ENCODE assay signal across 9 cellular contexts in genomic region chr5:59562756-59563389, GRCh38.
DNase-seq lines count a peak whose midpoint lies in the region; ATAC-seq and TF ChIP-seq lines count a peak whose summit lies in the region.
"Had no signal": no experiment of that assay in that cellular context is flagged by ENCODE, and none has a peak within 500 bp of the region (broad histone marks: within the 10 kb centered on the region; RNA-seq: fewer than 3 reads in every experiment).

No MANE protein-coding gene starts in this region.

- ATAC-seq in GM19328 (IDR thresholded peaks at IDR 0.05; ENCODE audit: unreplicated experiment): peak; percentile 95
- ATAC-seq in HG03139 (IDR thresholded peaks at IDR 0.05; ENCODE audit: unreplicated experiment): peak; percentile 91
- ATAC-seq in SK-N-SH treated with all-trans-retinoic acid at 6 μM for 48 hours: peak; percentile 79

- no peaks in the 10 kb centered on the region for H3K9me2 ChIP-seq in DOHH2 (replicated peaks; ENCODE audit: control insufficient read depth, low read length)

- no peaks in the 10 kb centered on the region for H3K36me3 ChIP-seq in DOHH2 (ENCODE audit: control insufficient read depth, low read length)

- TF ChIP-seq CTCF in DOHH2 (IDR thresholded peaks at IDR 0.05; ENCODE audit: low read depth, low read length, poor library complexity, severe bottlenecking): no peak

- H3K4me2 ChIP-seq in DOHH2 (ENCODE audit: low read length): peak overlapping the region; percentile 31

- no peaks in the 10 kb centered on the region for H3K79me2 ChIP-seq in DOHH2 (ENCODE audit: control insufficient read depth, low read length)

- no peaks in the 10 kb centered on the region for H3K27me3 ChIP-seq in DOHH2 (ENCODE audit: control insufficient read depth, low read length)

- H3K27ac ChIP-seq in DOHH2 (ENCODE audit: low read depth, low read length): no peak overlapping the region
- H3K27ac ChIP-seq: SK-N-MC had no signal

- peaks cover 13% of the 10 kb centered on the region for H3K4me1 ChIP-seq in DOHH2 (ENCODE audit: control insufficient read depth, low read length)

- no peaks in the 10 kb centered on the region for H3K9me3 ChIP-seq in DOHH2 (ENCODE audit: control insufficient read depth, insufficient read depth, low read length)

- no peaks in the 10 kb centered on the region for H4K20me1 ChIP-seq in DOHH2 (ENCODE audit: control insufficient read depth, insufficient read depth, low read depth, low read length)

- DNase-seq in iris pigment epithelial cell (ENCODE audit: low read depth) (peak; percentile 95), COR-L47 (lab: John Stamatoyannopoulos, UW) (no peak), NCI-H1092 (lab: John Stamatoyannopoulos, UW) (no peak)
- no peak for DNase-seq in effector CD8-positive, alpha-beta T cell (lab: John Stamatoyannopoulos, UW)

- no peaks in the 10 kb centered on the region for H3F3A ChIP-seq in DOHH2 (ENCODE audit: control insufficient read depth, insufficient read depth)

- no peak overlapping the region for H3K4me3 ChIP-seq in DOHH2 (ENCODE audit: low read length)
- H3K4me3 ChIP-seq: SK-N-MC had no signal

TF ChIP-seq in SK-N-SH treated with all-trans-retinoic acid at 6 μM for 48 hours, 23 proteins besides CTCF, POLR2A, EP300 and RAD21:
- no peak for TF ChIP-seq CSRNP3 (CRISPR knock-in tag; IDR thresholded peaks at IDR 0.05)
- no peak for TF ChIP-seq ZNF565 (CRISPR knock-in tag; conservative IDR thresholded peaks at IDR 0.05; ENCODE audit: low read depth)
- TF ChIP-seq ESRRG (CRISPR knock-in tag; IDR thresholded peaks at IDR 0.05): no peak
- no peak for TF ChIP-seq SNAI2 (CRISPR knock-in tag; IDR thresholded peaks at IDR 0.05)
- no peak for TF ChIP-seq TCF4 (CRISPR knock-in tag; IDR thresholded peaks at IDR 0.05; ENCODE audit: borderline replicate concordance)
- TF ChIP-seq ZNF8 (CRISPR knock-in tag; IDR thresholded peaks at IDR 0.05): no peak
- TF ChIP-seq ZFP30 (CRISPR knock-in tag; IDR thresholded peaks at IDR 0.05): no peak
- TF ChIP-seq ZNF70 (CRISPR knock-in tag; IDR thresholded peaks at IDR 0.05): no peak
- TF ChIP-seq OSR1 (CRISPR knock-in tag; IDR thresholded peaks at IDR 0.05): no peak
- no peak for TF ChIP-seq ZC3H10 (CRISPR knock-in tag; IDR thresholded peaks at IDR 0.05)
- TF ChIP-seq ARNTL (CRISPR knock-in tag; IDR thresholded peaks at IDR 0.05; ENCODE audit: borderline replicate concordance, low read depth): no peak
- TF ChIP-seq POU6F1 (CRISPR knock-in tag; IDR thresholded peaks at IDR 0.05; ENCODE audit: borderline replicate concordance, low read depth): no peak
- TF ChIP-seq RARB (CRISPR knock-in tag; IDR thresholded peaks at IDR 0.05): no peak
- no peak for TF ChIP-seq GLIS3 (CRISPR knock-in tag; IDR thresholded peaks at IDR 0.05)
